Comparison of ENCODE assay signal across 1 cellular context in genomic region chr18:57630002-57630758, GRCh38.
TF ChIP-seq lines count a peak whose summit lies in the region.

No MANE protein-coding gene starts in this region.

TF ChIP-seq in IMR-90, 13 proteins besides CTCF, POLR2A, EP300 and RAD21 (continued from another document):
- TF ChIP-seq CHD1 (IDR thresholded peaks at IDR 0.05; ENCODE audit: low read depth, low read length): no peak
